8 cellular contexts compared by ENCODE assay signal in genomic region chr17:31937926-31938641, GRCh38. TPM values are rescaled to one million over a fixed set of nuclear protein-coding genes. Genes with fewer than 3 reads are reported as not detected.
DNase-seq lines count a peak whose midpoint lies in the region; TF ChIP-seq lines count a peak whose summit lies in the region.
"Not testable (repeated sequence)": the region's sequence is repeated elsewhere in the genome, so short reads cannot be mapped to it uniquely, and the experiment has no call there.

No MANE protein-coding gene starts in this region.

- H2BK12ac ChIP-seq in neuronal stem cell (ENCODE audit: low read length), result not testable (repeated sequence)

- WGBS in HUES64, result 4% methylated on average over 6 of the region's 12 CpGs
- WGBS in neuronal stem cell (ENCODE audit: extremely low coverage in 2 of 2, insufficient read length in 2 of 2, insufficient replicate concordance in 1 of 2), 2 donors, result no CpG with 5 or more reads among the region's 12 CpGs
- WGBS in suprapubic skin, result 5% methylated on average over 9 of the region's 12 CpGs

- not testable (repeated sequence) for H3K18ac ChIP-seq in neuronal stem cell (ENCODE audit: low read length)

- not testable (repeated sequence) for H3K4me1 ChIP-seq in CD8-positive, alpha-beta memory T cell (ENCODE audit: insufficient read depth, low read length); HUES64 (ENCODE audit: insufficient read depth, low read length); endocrine pancreas (ENCODE audit: control insufficient read depth, insufficient read depth, low read length); neuronal stem cell (ENCODE audit: control insufficient read depth in 2 of 2, insufficient read depth in 1 of 2, low read depth in 1 of 2, low read length in 2 of 2)
- peaks cover 19% of the 10 kb centered on the region for H3K4me1 ChIP-seq in suprapubic skin

- H3K79me1 ChIP-seq in neuronal stem cell (ENCODE audit: low read depth, low read length), result not testable (repeated sequence)

- not testable (repeated sequence) for H2BK5ac ChIP-seq in neuronal stem cell (ENCODE audit: low read length)

- not testable (repeated sequence) for H2BK120ac ChIP-seq in neuronal stem cell (ENCODE audit: low read depth, low read length)

- H3K14ac ChIP-seq in neuronal stem cell (ENCODE audit: low read length), result not testable (repeated sequence)

- TF ChIP-seq EP300 in suprapubic skin (IDR thresholded peaks at IDR 0.05), result not testable (repeated sequence)

- not testable (repeated sequence) for H3K4ac ChIP-seq in neuronal stem cell (ENCODE audit: low read length)

- not testable (repeated sequence) for TF ChIP-seq CTCF in suprapubic skin (IDR thresholded peaks at IDR 0.05)

- H2AK5ac ChIP-seq in neuronal stem cell (ENCODE audit: low read depth, low read length), result not testable (repeated sequence)

- peak overlapping the region; percentile 9 for H3K4me3 ChIP-seq in CD8-positive, alpha-beta memory T cell (ENCODE audit: low read length)
- H3K4me3 ChIP-seq in HUES64 (ENCODE audit: low read length) (peak overlapping the region; percentile 58), endocrine pancreas (ENCODE audit: control insufficient read depth, insufficient read depth, low read length) (peak overlapping the region; percentile 83), neuronal stem cell (ENCODE audit: low read length in 2 of 2) (peak overlapping the region; percentile 55 to 60), suprapubic skin (peak overlapping the region; percentile 42)

- H3K27ac Mint-ChIP-seq in CD8-positive, alpha-beta memory T cell, result peak overlapping the region; percentile 46 to 91 (median 74)
- peak overlapping the region; percentile 70 for H3K27ac Mint-ChIP-seq in activated naive CD4-positive, alpha-beta T cell treated with anti-CD3 and anti-CD28 coated beads, Interleukin-2, amount 50 U/mL, for 24 hours
- H3K27ac Mint-ChIP-seq in immature natural killer cell, result peak overlapping the region; percentile 56 to 81 (median 69)

- TF ChIP-seq POLR2A in suprapubic skin (IDR thresholded peaks at IDR 0.05), result not testable (repeated sequence)

- peaks cover 21 to 36% (median 26%) of the 10 kb centered on the region in 3 donors for H3K4me1 Mint-ChIP-seq in CD8-positive, alpha-beta memory T cell
- H3K4me1 Mint-ChIP-seq in activated naive CD4-positive, alpha-beta T cell treated with anti-CD3 and anti-CD28 coated beads, Interleukin-2, amount 50 U/mL, for 24 hours, result peaks cover 23% of the 10 kb centered on the region
- peaks cover 22 to 25% of the 10 kb centered on the region in 2 donors for H3K4me1 Mint-ChIP-seq in immature natural killer cell

- not testable (repeated sequence) for H2BK15ac ChIP-seq in neuronal stem cell (ENCODE audit: low read length)

- H3K4me2 ChIP-seq in neuronal stem cell (ENCODE audit: insufficient read depth, low read length, poor library complexity, severe bottlenecking), result peak overlapping the region; percentile 33

- not testable (repeated sequence) for H3K36me3 ChIP-seq in CD8-positive, alpha-beta memory T cell (ENCODE audit: insufficient read depth, low read length); endocrine pancreas (ENCODE audit: control insufficient read depth, insufficient read depth, low read length); suprapubic skin
- peaks cover 23% of the 10 kb centered on the region for H3K36me3 ChIP-seq in HUES64 (ENCODE audit: insufficient read depth, low read length)
- peaks cover 0 to 29% of the 10 kb centered on the region in 2 donors for H3K36me3 ChIP-seq in neuronal stem cell (replicated peaks in 1 of 2; ENCODE audit: control insufficient read depth in 2 of 2, insufficient read depth in 2 of 2, low read length in 2 of 2)

- peak overlapping the region; percentile 84 to 94 (median 88) for H3K4me3 Mint-ChIP-seq in CD8-positive, alpha-beta memory T cell
- H3K4me3 Mint-ChIP-seq in activated naive CD4-positive, alpha-beta T cell treated with anti-CD3 and anti-CD28 coated beads, Interleukin-2, amount 50 U/mL, for 24 hours, result peak overlapping the region; percentile 89
- peak overlapping the region; percentile 83 to 88 (median 84) for H3K4me3 Mint-ChIP-seq in immature natural killer cell

- H3K9ac ChIP-seq in HUES64 (ENCODE audit: low read depth, low read length), result peak overlapping the region; percentile 35; the same call in 1 of the 2 replicates
- peak overlapping the region; percentile 30 for H3K9ac ChIP-seq in endocrine pancreas (ENCODE audit: control insufficient read depth, insufficient read depth, low read length)
- not testable (repeated sequence) for H3K9ac ChIP-seq in neuronal stem cell (ENCODE audit: low read depth, low read length, poor library complexity)

- H3K23ac ChIP-seq in neuronal stem cell (ENCODE audit: low read depth, low read length, poor library complexity), result not testable (repeated sequence)

- not testable (repeated sequence) for H2AFZ ChIP-seq in neuronal stem cell (ENCODE audit: low read length)

- H3K27me3 Mint-ChIP-seq in CD8-positive, alpha-beta memory T cell; activated naive CD4-positive, alpha-beta T cell treated with anti-CD3 and anti-CD28 coated beads, Interleukin-2, amount 50 U/mL, for 24 hours; immature natural killer cell (ENCODE audit: low read depth in 3 of 3): not testable (repeated sequence)

- not testable (repeated sequence) for H4K91ac ChIP-seq in neuronal stem cell (ENCODE audit: low read depth, low read length, poor library complexity)

- not testable (repeated sequence) for H4K8ac ChIP-seq in neuronal stem cell (ENCODE audit: low read depth, low read length)

- not testable (repeated sequence) for H3K9me3 Mint-ChIP-seq in CD8-positive, alpha-beta memory T cell; activated naive CD4-positive, alpha-beta T cell treated with anti-CD3 and anti-CD28 coated beads, Interleukin-2, amount 50 U/mL, for 24 hours; immature natural killer cell

- H3K9me3 ChIP-seq in CD8-positive, alpha-beta memory T cell (ENCODE audit: low read length); HUES64 (ENCODE audit: insufficient read depth, low read depth, low read length); endocrine pancreas (ENCODE audit: control insufficient read depth, low read length); neuronal stem cell (replicated peaks in 1 of 2; ENCODE audit: control insufficient read depth in 2 of 2, insufficient read depth in 1 of 2, low read depth in 1 of 2, low read length in 2 of 2); suprapubic skin: not testable (repeated sequence)

- H3K27me3 ChIP-seq in CD8-positive, alpha-beta memory T cell (ENCODE audit: insufficient read depth, low read length, poor library complexity, severe bottlenecking); HUES64 (ENCODE audit: insufficient read depth, low read length); endocrine pancreas (ENCODE audit: control insufficient read depth, insufficient read depth, low read length); neuronal stem cell (ENCODE audit: control insufficient read depth in 3 of 3, insufficient read depth in 3 of 3, low read depth in 1 of 3, low read length in 3 of 3); suprapubic skin: not testable (repeated sequence)

- POLR2A ChIA-PET in CD8-positive, alpha-beta memory T cell (lab: Charles Lee), result not testable (repeated sequence)

- not testable (repeated sequence) for H3K27ac ChIP-seq in CD8-positive, alpha-beta memory T cell (ENCODE audit: low read depth, low read length); HUES64 (ENCODE audit: low read depth, low read length); neuronal stem cell (replicated peaks; ENCODE audit: low read length); suprapubic skin

- H3K36me3 Mint-ChIP-seq in CD8-positive, alpha-beta memory T cell, result peaks cover 0 to 23% (median 2%) of the 10 kb centered on the region in 3 donors
- not testable (repeated sequence) for H3K36me3 Mint-ChIP-seq in activated naive CD4-positive, alpha-beta T cell treated with anti-CD3 and anti-CD28 coated beads, Interleukin-2, amount 50 U/mL, for 24 hours; immature natural killer cell

- not testable (repeated sequence) for DNase-seq in CD8-positive, alpha-beta memory T cell; immature natural killer cell; neuronal stem cell (ENCODE audit: low spot score); suprapubic skin (ENCODE audit: low spot score in 2 of 2)
- peak; percentile 10 for DNase-seq in RPMI8226

- CTCF ChIA-PET in CD8-positive, alpha-beta memory T cell (lab: Charles Lee), result not testable (repeated sequence)

RNA-seq across cellular contexts. Expression of gene SUZ12, which starts 1.3 kb away (rescaled TPM):
- total RNA-seq in CD8-positive, alpha-beta memory T cell, result 10 to 100 TPM; 63.1 to 64.1 TPM
- polyA plus RNA-seq in CD8-positive, alpha-beta memory T cell, result 19.4 TPM
- 28.2 TPM for polyA plus RNA-seq in HUES64 (2013, experiment 1 of 2)
- 26.8 TPM for polyA plus RNA-seq in HUES64 (2013, experiment 2 of 2)
- polyA plus RNA-seq in immature natural killer cell, result 10 to 100 TPM; 15.3 to 22.9 (median 19.6) TPM
- 34.9 TPM for polyA plus RNA-seq in neuronal stem cell (2013, experiment 1 of 2)
- 36.4 TPM for polyA plus RNA-seq in neuronal stem cell (2013, experiment 2 of 2)
- 10 to 100 TPM; 11.5 to 24.4 (median 14.9) TPM for total RNA-seq in suprapubic skin

RNA-seq across cellular contexts. Expression of gene UTP6, which starts 36.6 kb away (rescaled TPM):
- 100 to 1,000 TPM; 134 TPM for total RNA-seq in CD8-positive, alpha-beta memory T cell
- 44.2 TPM for polyA plus RNA-seq in CD8-positive, alpha-beta memory T cell
- polyA plus RNA-seq in HUES64 (2013, experiment 1 of 2), result 61.2 TPM
- 52.9 TPM for polyA plus RNA-seq in HUES64 (2013, experiment 2 of 2)
- 10 to 100 TPM; 12.9 to 36.4 (median 31.7) TPM for polyA plus RNA-seq in immature natural killer cell
- 39.0 TPM for polyA plus RNA-seq in neuronal stem cell (2013, experiment 1 of 2)
- polyA plus RNA-seq in neuronal stem cell (2013, experiment 2 of 2), result 41.7 TPM
- 10 to 100 TPM; 27.1 to 49.1 (median 31.1) TPM for total RNA-seq in suprapubic skin

Comparison
In these comparisons a context has a peak if more than half of its experiments do, and no peak if none do; other contexts are left out.
1. H3K4me3 ChIP-seq: peak in every context shown above with its lines; median percentile 83 in endocrine pancreas; 58 in HUES64; 58 in neuronal stem cell; 42 in suprapubic skin; 9 in CD8-positive, alpha-beta memory T cell.